ENCODE assay signal across 27 cellular contexts in the genomic region with DNA sequence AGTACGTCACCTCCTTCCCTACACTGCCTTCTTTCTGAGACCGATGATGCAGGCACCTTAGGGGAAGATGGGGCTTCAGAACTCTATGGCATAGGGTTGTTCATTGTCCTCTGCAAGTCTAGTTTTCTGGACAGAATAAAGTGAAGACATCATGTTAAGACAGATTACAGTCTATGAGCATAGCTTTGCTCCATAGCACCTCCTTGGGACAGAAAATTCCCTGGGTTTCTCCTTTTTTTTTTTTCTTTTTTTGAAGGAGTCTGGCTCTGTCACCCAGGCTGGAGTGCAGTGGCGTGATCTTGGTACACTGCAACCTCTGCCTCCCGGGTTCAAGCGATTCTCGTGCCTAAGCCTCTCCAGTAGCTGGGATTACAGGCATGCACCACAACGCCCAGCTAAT.
"Had no signal": no experiment of that assay in that cellular context is flagged by ENCODE, and none has a peak within 500 bp of the region (broad histone marks: within the 10 kb centered on the region; RNA-seq: fewer than 3 reads in every experiment).

No MANE protein-coding gene starts in this region.

- H3K36me3 ChIP-seq: esophagus muscularis mucosa, gastrocnemius medialis, sigmoid colon, transverse colon had no signal

- H3K9me3 Mint-ChIP-seq: activated B cell treated with CpG ODN at 0.5 μM for 24 hours; activated CD4-positive, alpha-beta memory T cell treated with anti-CD3 and anti-CD28 coated beads, Interleukin-2, amount 10 ng/mL, durations not matched to agents 7 days and 5 days; activated naive CD8-positive, alpha-beta T cell treated with anti-CD3 and anti-CD28 coated beads, Interleukin-2, amount 50 U/mL, for 24 hours; natural killer cell; stimulated activated memory B cell treated with anti-CD40 and anti-IgM and Interleukin-4, amounts not matched to agents 10 μg/mL and 1 μg/mL and 100 μg/mL, for 72 hours; T-helper 2 cell treated with Interferon-gamma antibody and Interleukin-4, amounts not matched to agents 5 μg/mL and 100 μg/mL, for 36 hours had no signal

- H3K4me3 ChIP-seq: esophagus muscularis mucosa, gastrocnemius medialis, sigmoid colon, smooth muscle cell, transverse colon had no signal

- ATAC-seq: activated naive CD8-positive, alpha-beta T cell treated with anti-CD3 and anti-CD28 coated beads, Interleukin-2, amount 50 U/mL, for 24 hours; natural killer cell; stimulated activated memory B cell treated with anti-CD40 and anti-IgM and Interleukin-4, amounts not matched to agents 10 μg/mL and 1 μg/mL and 100 μg/mL, for 72 hours; T-cell had no signal

- FAIRE-seq: colon, endothelial cell of umbilical vein, islet of Langerhans, TTC549 had no signal

- H3K27ac Mint-ChIP-seq: activated B cell treated with CpG ODN at 0.5 μM for 24 hours; activated CD4-positive, alpha-beta memory T cell treated with anti-CD3 and anti-CD28 coated beads, Interleukin-2, amount 10 ng/mL, durations not matched to agents 7 days and 5 days; activated naive CD8-positive, alpha-beta T cell treated with anti-CD3 and anti-CD28 coated beads, Interleukin-2, amount 50 U/mL, for 24 hours; natural killer cell; stimulated activated memory B cell treated with anti-CD40 and anti-IgM and Interleukin-4, amounts not matched to agents 10 μg/mL and 1 μg/mL and 100 μg/mL, for 72 hours; T-cell; T-helper 2 cell treated with Interferon-gamma antibody and Interleukin-4, amounts not matched to agents 5 μg/mL and 100 μg/mL, for 36 hours had no signal

- H3K27me3 Mint-ChIP-seq: activated B cell treated with CpG ODN at 0.5 μM for 24 hours; activated CD4-positive, alpha-beta memory T cell treated with anti-CD3 and anti-CD28 coated beads, Interleukin-2, amount 10 ng/mL, durations not matched to agents 7 days and 5 days had no signal

- H3K4me1 Mint-ChIP-seq: activated B cell treated with CpG ODN at 0.5 μM for 24 hours; activated CD4-positive, alpha-beta memory T cell treated with anti-CD3 and anti-CD28 coated beads, Interleukin-2, amount 10 ng/mL, durations not matched to agents 7 days and 5 days; activated naive CD8-positive, alpha-beta T cell treated with anti-CD3 and anti-CD28 coated beads, Interleukin-2, amount 50 U/mL, for 24 hours; natural killer cell; stimulated activated memory B cell treated with anti-CD40 and anti-IgM and Interleukin-4, amounts not matched to agents 10 μg/mL and 1 μg/mL and 100 μg/mL, for 72 hours; T-cell had no signal

- H3K4me3 Mint-ChIP-seq: activated B cell treated with CpG ODN at 0.5 μM for 24 hours; activated CD4-positive, alpha-beta memory T cell treated with anti-CD3 and anti-CD28 coated beads, Interleukin-2, amount 10 ng/mL, durations not matched to agents 7 days and 5 days; activated naive CD8-positive, alpha-beta T cell treated with anti-CD3 and anti-CD28 coated beads, Interleukin-2, amount 50 U/mL, for 24 hours; natural killer cell; stimulated activated memory B cell treated with anti-CD40 and anti-IgM and Interleukin-4, amounts not matched to agents 10 μg/mL and 1 μg/mL and 100 μg/mL, for 72 hours; T-cell; T-helper 2 cell treated with Interferon-gamma antibody and Interleukin-4, amounts not matched to agents 5 μg/mL and 100 μg/mL, for 36 hours had no signal

- H3K36me3 Mint-ChIP-seq: natural killer cell; stimulated activated memory B cell treated with anti-CD40 and anti-IgM and Interleukin-4, amounts not matched to agents 10 μg/mL and 1 μg/mL and 100 μg/mL, for 72 hours; T-cell had no signal

- H3K9me3 ChIP-seq: esophagus muscularis mucosa, gastrocnemius medialis, sigmoid colon, transverse colon had no signal

- H3K27me3 ChIP-seq: esophagus muscularis mucosa, gastrocnemius medialis, sigmoid colon, transverse colon had no signal

- DNase-seq: activated B cell treated with CpG ODN at 0.5 μM for 24 hours; activated CD4-positive, alpha-beta memory T cell treated with anti-CD3 and anti-CD28 coated beads, Interleukin-2, amount 10 ng/mL, durations not matched to agents 7 days and 5 days; activated CD4-positive, alpha-beta T cell treated with anti-CD3 and anti-CD28 coated beads for 4 hours; activated effector memory CD4-positive, alpha-beta T cell treated with anti-CD3 and anti-CD28 coated beads, Interleukin-2, amount 50 U/mL, for 16 hours; activated naive CD4-positive, alpha-beta T cell treated with anti-CD3 and anti-CD28 coated beads, Interleukin-2, amount 50 U/mL, for 16 hours; activated naive CD8-positive, alpha-beta T cell treated with anti-CD3 and anti-CD28 coated beads, Interleukin-2, amount 50 U/mL, for 24 hours; anterior cingulate cortex; central memory CD4-positive, alpha-beta T cell; effector memory CD4-positive, alpha-beta T cell; gastrocnemius medialis; head of caudate nucleus; left ventricle myocardium superior; mammary epithelial cell; midbrain; natural killer cell; sigmoid colon; stimulated activated CD4-positive, alpha-beta T cell treated with anti-CD3 and anti-CD28 coated beads, Interleukin-15, amount 100 ng/mL, for 24 hours; T-cell; transverse colon had no signal
